ENCODE assay signal across 8 cellular contexts in genomic region chr22:46803031-46803880, GRCh38. TPM values are rescaled to one million over a fixed set of nuclear protein-coding genes. Genes with fewer than 3 reads are reported as not detected.
DNase-seq lines count a peak whose midpoint lies in the region; ATAC-seq and TF ChIP-seq lines count a peak whose summit lies in the region.

No MANE protein-coding gene starts in this region.

- peaks cover 0 to 21% (median 14%) of the 10 kb centered on the region in 9 donors for H3K4me1 ChIP-seq in heart right ventricle

- no peaks in the 10 kb centered on the region for H3K9me3 ChIP-seq in heart right ventricle

- no peak overlapping the region for H3K27ac ChIP-seq in heart right ventricle

- no peak overlapping the region for H3K4me3 ChIP-seq in H7 (ENCODE audit: insufficient read depth, low read depth, low read length)
- H3K4me3 ChIP-seq in heart right ventricle, result no peak overlapping the region

- no peaks in the 10 kb centered on the region for H3K27me3 ChIP-seq in H7 (ENCODE audit: control insufficient read depth, insufficient read depth, low read length)
- no peaks in the 10 kb centered on the region for H3K27me3 ChIP-seq in heart right ventricle

- 23 to 29% methylated on average over 28 of the region's 28 CpGs for WGBS in heart right ventricle, 2 donors

- in situ Hi-C loops in SK-MEL-5 (cut with HindIII; ENCODE audit: low pct_unique_long_range_greater_than_20kb, low sequenced_read_pairs), result no loop called here

- DNase-seq in AG09319 (ENCODE audit: extremely low read depth, low read depth) (no peak), H7 (peak; percentile 93), SK-MEL-5 (ENCODE audit: low read depth, low spot score) (peak; percentile 55), heart right ventricle (peak; percentile 37 to 56), cortex of kidney (lab: John Stamatoyannopoulos, UW) (no peak)
- peak; percentile 25 to 67 (median 44) for DNase-seq in activated naive CD4-positive, alpha-beta T cell (lab: John Stamatoyannopoulos, UW)
- DNase-seq in stimulated activated CD4-positive, alpha-beta T cell treated with anti-CD3 and anti-CD28 coated beads, Interleukin-12 subunit alpha, Interleukin-12 subunit beta, amount 100 ng/mL, for 48 hours (ENCODE audit: low read depth in 2 of 3, low spot score in 1 of 3), result peak; percentile 42 to 56 (median 52)

- TF ChIP-seq CTCF in AG09319 (IDR thresholded peaks at IDR 0.05; ENCODE audit: low read depth, low read length) (peak; percentile 87), heart right ventricle (IDR thresholded peaks at IDR 0.05) (peak; percentile 84 to 95 (median 93))

- intact Hi-C loops in heart right ventricle (cut with DNase I), result loop anchor here in 3 of 10 donors (2.0 to 5.0 kb wide), 3 partner anchors 41 to 240 kb away; partner anchors contain the start of gene TBC1D22A (in 2 of the 3)

- ATAC-seq in heart right ventricle, result peak; percentile 32 to 72 (median 64)
- no peak for ATAC-seq in GM18519 (IDR thresholded peaks at IDR 0.05; ENCODE audit: low FRiP score, unreplicated experiment)

- peaks cover 4% of the 10 kb centered on the region for H3K36me3 ChIP-seq in H7 (replicated peaks; ENCODE audit: control insufficient read depth, insufficient read depth, low read length)
- peaks cover 0 to 70% (median 3%) of the 10 kb centered on the region in 9 donors for H3K36me3 ChIP-seq in heart right ventricle

RNA-seq across cellular contexts. Expression of gene TBC1D22A, which starts 40.8 kb away (rescaled TPM):
- total RNA-seq in H7 (2014; rRNA removed; shearing (Covaris generic)), result 8.2 and 9.7 TPM in 2 replicates
- total RNA-seq in SK-MEL-5 (2014; rRNA removed; shearing (Covaris generic)), result 14.4 and 20.9 TPM in 2 replicates
- polyA plus RNA-seq in SK-MEL-5 (2015; cell fraction: cytosol; rRNA removed), result 22.8 and 24.1 TPM in 2 replicates
- 16.4 and 16.7 TPM in 2 replicates for polyA plus RNA-seq in SK-MEL-5 (2015; cell fraction: nucleus; rRNA removed)
- total RNA-seq in heart right ventricle, result 10 to 100 TPM; 14.6 to 27.9 (median 18.0) TPM
- 10 to 100 TPM in 1 of 2 donors, 1 to 10 TPM in 1; 7.2 to 13.2 TPM for polyA plus RNA-seq in heart right ventricle

Comparison
In these comparisons a context has a peak if more than half of its experiments do, and no peak if none do; other contexts are left out.
1. DNase-seq: peak in H7 (single experiment), SK-MEL-5 (single experiment), activated naive CD4-positive, alpha-beta T cell (4 of 4), heart right ventricle (2 of 2) and stimulated activated CD4-positive, alpha-beta T cell treated with anti-CD3 and anti-CD28 coated beads, Interleukin-12 subunit alpha, Interleukin-12 subunit beta, amount 100 ng/mL, for 48 hours (3 of 3); none in AG09319 (single experiment) and cortex of kidney (single experiment).